In the genomic region with DNA sequence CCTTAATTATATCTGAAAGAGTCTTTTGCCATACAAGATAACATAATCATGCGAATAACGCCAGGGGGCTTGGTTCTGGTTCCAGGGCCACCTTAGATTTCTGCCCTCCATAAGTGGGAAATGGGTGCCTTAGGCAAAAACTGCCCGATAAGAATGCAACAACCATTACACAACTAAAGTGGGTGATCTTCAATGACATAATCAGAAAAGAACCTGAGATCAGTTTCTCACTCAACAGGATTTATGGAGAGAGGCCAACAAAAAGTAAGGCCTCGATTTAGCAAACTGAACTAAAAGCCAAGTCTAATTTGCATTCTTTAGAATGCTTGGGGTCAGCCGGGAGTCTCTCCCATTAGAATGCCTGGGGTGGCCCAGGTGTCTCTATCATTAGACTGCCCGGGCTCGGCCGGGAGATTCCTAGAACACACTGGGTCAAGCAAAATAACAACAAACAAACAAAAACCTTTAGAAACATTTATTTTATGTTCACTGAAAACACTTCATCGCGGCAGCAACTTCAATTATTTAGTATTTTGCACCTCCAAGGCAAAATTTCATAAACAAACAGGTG, we compare ENCODE assay signal across 20 cellular contexts.
DNase-seq lines count a peak whose midpoint lies in the region; ATAC-seq, FAIRE-seq and TF ChIP-seq lines count a peak whose summit lies in the region.
"Had no signal": no experiment of that assay in that cellular context is flagged by ENCODE, and none has a peak within 500 bp of the region (broad histone marks: within the 10 kb centered on the region; RNA-seq: fewer than 3 reads in every experiment).

No MANE protein-coding gene starts in this region.

- FAIRE-seq in kidney (lab: Jason Lieb, UNC) = no peak
- FAIRE-seq: GM12891 had no signal

- H3K9me3 ChIP-seq in kidney (ENCODE audit: control insufficient read depth in 1 of 2, low read length in 2 of 2) = peaks cover 3 to 10% of the 10 kb centered on the region in 2 donors
- H3K9me3 ChIP-seq: BE2C, ovary had no signal

- intact Hi-C loops in kidney (cut with DNase I) = no loop called here

- DNase-seq in T-helper 2 cell treated with Interferon-gamma antibody and Interleukin-4, amounts not matched to agents 5 μg/mL and 100 μg/mL, for 36 hours (ENCODE audit: low spot score) = no peak
- DNase-seq in T-helper 2 cell (no peak), NCI-H69 (lab: John Stamatoyannopoulos, UW) (peak; percentile 46), epithelial cell of esophagus (ENCODE audit: low read depth) (peak; percentile 78), skeletal muscle cell (ENCODE audit: low read depth) (peak; percentile 39), foreskin melanocyte (no peak), kidney (no peak)
- DNase-seq: 8988T; activated CD4-positive, alpha-beta T cell treated with anti-CD3 and anti-CD28 coated beads for 48 hours; activated naive CD4-positive, alpha-beta T cell treated with anti-CD3 and anti-CD28 coated beads, Interleukin-2, amount 10 ng/mL, durations not matched to agents 7 days and 5 days; BE2C; Calu3; GF-D8; left ventricle myocardium inferior; ovary; SK-N-SH had no signal

- peaks cover 32% of the 10 kb centered on the region for H3K36me3 Mint-ChIP-seq in T-helper 2 cell treated with Interferon-gamma antibody and Interleukin-4, amounts not matched to agents 5 μg/mL and 100 μg/mL, for 36 hours (ENCODE audit: low read depth)

- no peak overlapping the region for H3K4me3 Mint-ChIP-seq in T-helper 2 cell treated with Interferon-gamma antibody and Interleukin-4, amounts not matched to agents 5 μg/mL and 100 μg/mL, for 36 hours
- H3K4me3 Mint-ChIP-seq: activated naive CD4-positive, alpha-beta T cell treated with anti-CD3 and anti-CD28 coated beads, Interleukin-2, amount 10 ng/mL, durations not matched to agents 7 days and 5 days had no signal

- H3K4me3 ChIP-seq in epithelial cell of esophagus (ENCODE audit: low read length) (no peak overlapping the region), skeletal muscle cell (ENCODE audit: low read depth, low read length) (no peak overlapping the region), kidney (ENCODE audit: low read length in 2 of 2) (no peak overlapping the region)
- H3K4me3 ChIP-seq: cardiac muscle cell, left ventricle myocardium inferior, ovary, Peyer's patch had no signal

- H3K9me3 Mint-ChIP-seq in T-helper 2 cell treated with Interferon-gamma antibody and Interleukin-4, amounts not matched to agents 5 μg/mL and 100 μg/mL, for 36 hours = peaks cover 16% of the 10 kb centered on the region

- H3K27me3 Mint-ChIP-seq in T-helper 2 cell treated with Interferon-gamma antibody and Interleukin-4, amounts not matched to agents 5 μg/mL and 100 μg/mL, for 36 hours (ENCODE audit: low read depth) = no peaks in the 10 kb centered on the region

- peaks cover 52% of the 10 kb centered on the region for H3K4me1 Mint-ChIP-seq in T-helper 2 cell treated with Interferon-gamma antibody and Interleukin-4, amounts not matched to agents 5 μg/mL and 100 μg/mL, for 36 hours (ENCODE audit: low read depth)

- H3K36me3 ChIP-seq in kidney (ENCODE audit: control insufficient read depth in 1 of 2, insufficient read depth in 2 of 2, low read length in 2 of 2) = no peaks in the 10 kb centered on the region
- H3K36me3 ChIP-seq: BE2C, cardiac muscle cell, ovary, Peyer's patch had no signal

- H3K4me1 ChIP-seq in kidney (ENCODE audit: control insufficient read depth in 1 of 2, insufficient read depth in 1 of 2, low read depth in 1 of 2, low read length in 2 of 2) = peaks cover 0 to 13% of the 10 kb centered on the region in 2 donors
- H3K4me1 ChIP-seq: BE2C had no signal

- no peak for ATAC-seq in GM19452 (IDR thresholded peaks at IDR 0.05; ENCODE audit: unreplicated experiment)

- no peak overlapping the region for H3K27ac ChIP-seq in kidney (ENCODE audit: low read depth in 2 of 2, low read length in 2 of 2)
- H3K27ac ChIP-seq: cardiac muscle cell, left ventricle myocardium inferior, ovary had no signal

- H3K9ac ChIP-seq in kidney (ENCODE audit: low read length in 2 of 2) = no peak overlapping the region
- H3K9ac ChIP-seq: SK-N-SH had no signal

- H3K27ac Mint-ChIP-seq in T-helper 2 cell treated with Interferon-gamma antibody and Interleukin-4, amounts not matched to agents 5 μg/mL and 100 μg/mL, for 36 hours = peak overlapping the region; percentile 50
- H3K27ac Mint-ChIP-seq: activated naive CD4-positive, alpha-beta T cell treated with anti-CD3 and anti-CD28 coated beads, Interleukin-2, amount 10 ng/mL, durations not matched to agents 7 days and 5 days had no signal

- no peak for TF ChIP-seq CTCF in epithelial cell of esophagus (IDR thresholded peaks at IDR 0.05; ENCODE audit: insufficient read depth, low read depth, low read length, missing control alignments)
- TF ChIP-seq CTCF in kidney (IDR thresholded peaks at IDR 0.05; ENCODE audit: borderline replicate concordance, extremely low read depth, insufficient read depth) = no peak

Comparison
In these comparisons a context has a peak if more than half of its experiments do, and no peak if none do; other contexts are left out.
1. DNase-seq: peak in NCI-H69 (single experiment), epithelial cell of esophagus (single experiment) and skeletal muscle cell (single experiment); none in T-helper 2 cell treated with Interferon-gamma antibody and Interleukin-4, amounts not matched to agents 5 μg/mL and 100 μg/mL, for 36 hours (single experiment), T-helper 2 cell (0 of 5), foreskin melanocyte (single experiment) and kidney (single experiment).